ENCODE assay signal across 18 cellular contexts in genomic region chr1:164768619-164769018, GRCh38.
DNase-seq lines count a peak whose midpoint lies in the region; ATAC-seq, FAIRE-seq and TF ChIP-seq lines count a peak whose summit lies in the region.
"Had no signal": no experiment of that assay in that cellular context is flagged by ENCODE, and none has a peak within 500 bp of the region (broad histone marks: within the 10 kb centered on the region; RNA-seq: fewer than 3 reads in every experiment).

No MANE protein-coding gene starts in this region.

- POLR2A ChIA-PET in PC-9 (lab: Charles Lee; ENCODE audit: unreplicated experiment), result no interaction called here

- H3K9me2 ChIP-seq in PC-9 (ENCODE audit: insufficient read depth), result no peaks in the 10 kb centered on the region

- H3K4me2 ChIP-seq in PC-9, result peak overlapping the region; percentile 72; the same call in 1 of the 2 replicates

- H3K36me3 Mint-ChIP-seq in mesothelial cell of epicardium, result peaks cover 10% of the 10 kb centered on the region
- peaks cover 35% of the 10 kb centered on the region for H3K36me3 Mint-ChIP-seq in type B pancreatic cell
- H3K36me3 Mint-ChIP-seq: activated naive CD4-positive, alpha-beta T cell treated with anti-CD3 and anti-CD28 coated beads, Interleukin-2, amount 50 U/mL, for 24 hours; memory B cell; naive thymus-derived CD4-positive, alpha-beta T cell; stimulated activated effector memory CD8-positive, alpha-beta T cell treated with anti-CD3 and anti-CD28 coated beads, Interleukin-12 subunit alpha, Interleukin-12 subunit beta, amount 100 ng/mL, for 72 hours had no signal

- no peak for ATAC-seq in HG03442 (IDR thresholded peaks at IDR 0.05; ENCODE audit: unreplicated experiment)
- ATAC-seq: foreskin keratinocyte; naive thymus-derived CD4-positive, alpha-beta T cell; pancreas; stimulated activated effector memory CD8-positive, alpha-beta T cell treated with anti-CD3 and anti-CD28 coated beads, Interleukin-12 subunit alpha, Interleukin-12 subunit beta, amount 100 ng/mL, for 72 hours had no signal

- peak overlapping the region; percentile 95 for H3K27ac Mint-ChIP-seq in mesothelial cell of epicardium
- H3K27ac Mint-ChIP-seq in type B pancreatic cell, result peak overlapping the region; percentile 51
- H3K27ac Mint-ChIP-seq: activated naive CD4-positive, alpha-beta T cell treated with anti-CD3 and anti-CD28 coated beads, Interleukin-2, amount 50 U/mL, for 24 hours; dendritic cell treated with granulocyte-macrophage colony-stimulating factor and Interleukin-4, amounts not matched to agents 40 ng/mL and 50 ng/mL, for 4 days; memory B cell; naive thymus-derived CD4-positive, alpha-beta T cell; stimulated activated effector memory CD8-positive, alpha-beta T cell treated with anti-CD3 and anti-CD28 coated beads, Interleukin-12 subunit alpha, Interleukin-12 subunit beta, amount 100 ng/mL, for 72 hours had no signal

- no peaks in the 10 kb centered on the region for H3K27me3 ChIP-seq in PC-9 (ENCODE audit: insufficient read depth, low read depth)
- H3K27me3 ChIP-seq: foreskin keratinocyte, pancreas, tibial nerve had no signal

- H3K9me3 Mint-ChIP-seq in mesothelial cell of epicardium, result no peaks in the 10 kb centered on the region
- H3K9me3 Mint-ChIP-seq in type B pancreatic cell, result no peaks in the 10 kb centered on the region
- H3K9me3 Mint-ChIP-seq: activated naive CD4-positive, alpha-beta T cell treated with anti-CD3 and anti-CD28 coated beads, Interleukin-2, amount 50 U/mL, for 24 hours; dendritic cell treated with granulocyte-macrophage colony-stimulating factor and Interleukin-4, amounts not matched to agents 40 ng/mL and 50 ng/mL, for 4 days; memory B cell had no signal

- H3K27ac ChIP-seq in PC-9 (peak overlapping the region; percentile 96), coronary artery (peak overlapping the region; percentile 13 to 65)
- H3K27ac ChIP-seq: foreskin keratinocyte had no signal

- H3K4me1 Mint-ChIP-seq in mesothelial cell of epicardium (peaks cover 91% of the 10 kb centered on the region), type B pancreatic cell (ENCODE audit: unreplicated experiment) (peaks cover 78% of the 10 kb centered on the region)
- H3K4me1 Mint-ChIP-seq: activated naive CD4-positive, alpha-beta T cell treated with anti-CD3 and anti-CD28 coated beads, Interleukin-2, amount 50 U/mL, for 24 hours; memory B cell; naive thymus-derived CD4-positive, alpha-beta T cell; stimulated activated effector memory CD8-positive, alpha-beta T cell treated with anti-CD3 and anti-CD28 coated beads, Interleukin-12 subunit alpha, Interleukin-12 subunit beta, amount 100 ng/mL, for 72 hours had no signal

- no peaks in the 10 kb centered on the region for H4K20me1 ChIP-seq in PC-9 (ENCODE audit: insufficient read depth)

- no peak overlapping the region for H2AFZ ChIP-seq in PC-9

- intact Hi-C loops in PC-9 (cut with micrococcal nuclease; ENCODE audit: unreplicated experiment), result no loop called here

- H3K4me3 Mint-ChIP-seq in mesothelial cell of epicardium (no peak overlapping the region), type B pancreatic cell (peak overlapping the region; percentile 27)
- H3K4me3 Mint-ChIP-seq: activated naive CD4-positive, alpha-beta T cell treated with anti-CD3 and anti-CD28 coated beads, Interleukin-2, amount 50 U/mL, for 24 hours; dendritic cell treated with granulocyte-macrophage colony-stimulating factor and Interleukin-4, amounts not matched to agents 40 ng/mL and 50 ng/mL, for 4 days; memory B cell; naive thymus-derived CD4-positive, alpha-beta T cell; stimulated activated effector memory CD8-positive, alpha-beta T cell treated with anti-CD3 and anti-CD28 coated beads, Interleukin-12 subunit alpha, Interleukin-12 subunit beta, amount 100 ng/mL, for 72 hours had no signal

- no peaks in the 10 kb centered on the region for H3K27me3 Mint-ChIP-seq in mesothelial cell of epicardium (ENCODE audit: low read depth)
- no peaks in the 10 kb centered on the region for H3K27me3 Mint-ChIP-seq in type B pancreatic cell
- H3K27me3 Mint-ChIP-seq: activated naive CD4-positive, alpha-beta T cell treated with anti-CD3 and anti-CD28 coated beads, Interleukin-2, amount 50 U/mL, for 24 hours; memory B cell had no signal

- no peak for FAIRE-seq in urothelium cell line (lab: Jason Lieb, UNC)
- FAIRE-seq: pancreas had no signal

- peaks cover 58% of the 10 kb centered on the region for H3F3A ChIP-seq in PC-9 (ENCODE audit: insufficient read depth, low read depth)

- H3K4me1 ChIP-seq in PC-9 (replicated peaks; ENCODE audit: insufficient read depth), result peaks cover 93% of the 10 kb centered on the region

- H3K9me3 ChIP-seq in PC-9 (ENCODE audit: insufficient read depth, low read depth), result no peaks in the 10 kb centered on the region
- H3K9me3 ChIP-seq: pancreas, tibial nerve had no signal

- TF ChIP-seq CTCF in PC-9 (conservative IDR thresholded peaks at IDR 0.05), result no peak
- no peak for TF ChIP-seq CTCF in coronary artery (IDR thresholded peaks at IDR 0.05)
- TF ChIP-seq CTCF in mesothelial cell of epicardium (IDR thresholded peaks at IDR 0.05; ENCODE audit: unreplicated experiment), result no peak
- TF ChIP-seq CTCF in type B pancreatic cell (conservative IDR thresholded peaks at IDR 0.05), result no peak

- BruUV-seq in PC-9 (replicated peaks; lab: Mats Ljungman, UMichigan), result no TSS peak

- H3K4me3 ChIP-seq in PC-9 (no peak overlapping the region), coronary artery (no peak overlapping the region)
- H3K4me3 ChIP-seq: pancreas, tibial nerve had no signal

- CTCF ChIA-PET in PC-9 (lab: Charles Lee), result no interaction called here

- H3K79me2 ChIP-seq in PC-9 (ENCODE audit: low read depth), result peaks cover 25% of the 10 kb centered on the region

- H3K36me3 ChIP-seq in PC-9 (ENCODE audit: low read depth), result 0 out of 2 replicates have a peak, but pooled peaks cover 7% of the 10 kb centered on the region
- H3K36me3 ChIP-seq: pancreas, tibial nerve had no signal

- DNase-seq in PC-9 (no peak), coronary artery (ENCODE audit: low spot score) (no peak), mesothelial cell of epicardium (ENCODE audit: low spot score in 2 of 2, unreplicated experiment in 2 of 2) (no peak), type B pancreatic cell (ENCODE audit: extremely low spot score, unreplicated experiment) (no peak), urothelium cell line (ENCODE audit: low spot score) (no peak), NCI-H748 (lab: John Stamatoyannopoulos, UW; ENCODE audit: unreplicated experiment) (no peak)
- DNase-seq: activated CD4-positive, alpha-beta T cell treated with anti-CD3 and anti-CD28 coated beads for 1 hour; foreskin keratinocyte; KG1; naive thymus-derived CD4-positive, alpha-beta T cell; NCI-H524 treated with DMSO at 0.1 percent for 48 hours; pancreas had no signal
